In the genomic region with DNA sequence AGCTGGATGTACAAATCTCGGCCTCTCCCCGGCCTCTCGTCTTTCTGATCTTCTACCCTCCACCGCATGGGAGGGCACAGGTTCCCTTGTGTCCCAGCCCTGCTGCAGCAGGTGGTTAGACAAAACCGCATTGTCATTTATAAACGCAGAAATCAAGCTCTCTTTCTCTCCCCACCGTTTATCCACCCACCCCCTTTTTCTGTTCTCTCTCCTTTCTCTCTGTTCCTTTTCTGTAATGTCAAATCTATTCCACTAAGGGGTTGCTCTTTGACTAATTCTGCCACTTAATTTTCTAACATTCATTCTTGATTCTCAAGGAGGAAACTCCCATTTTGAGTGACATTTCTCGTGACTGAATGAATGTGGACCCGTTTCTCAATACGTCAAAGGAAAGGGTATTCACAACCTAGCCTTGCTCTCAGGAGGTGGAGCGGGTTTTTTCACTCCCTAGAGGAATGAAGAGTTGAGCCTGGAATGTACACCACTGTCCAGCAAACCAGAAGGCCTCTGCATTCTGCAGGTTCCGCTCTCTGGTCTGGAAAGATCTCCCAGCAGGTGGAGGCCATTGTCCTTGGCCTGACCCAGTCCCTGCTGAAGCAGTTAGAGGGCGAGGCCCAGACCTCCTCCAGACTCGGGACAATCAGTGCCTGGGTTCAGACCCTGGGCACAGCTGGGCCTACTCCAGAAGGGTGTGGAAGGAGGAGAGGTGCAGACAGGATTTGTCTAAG, we compare ENCODE assay signal across 8 cellular contexts.
DNase-seq lines count a peak whose midpoint lies in the region; ATAC-seq and TF ChIP-seq lines count a peak whose summit lies in the region.

No MANE protein-coding gene starts in this region.

- no peak overlapping the region for H2AK9ac ChIP-seq in IMR-90 (replicated peaks; ENCODE audit: low read depth, low read length, poor library complexity)

- POLR2A ChIA-PET in IMR-90 (lab: Charles Lee; ENCODE audit: unreplicated experiment), result no interaction called here

- H4K5ac ChIP-seq in IMR-90 (ENCODE audit: low read depth, low read length), result no peak overlapping the region

- ATAC-seq in GM21390 (IDR thresholded peaks at IDR 0.05; ENCODE audit: unreplicated experiment), result peak; percentile 67
- ATAC-seq in IMR-90 (ENCODE audit: low read depth), result no peak
- peak; percentile 24 for ATAC-seq in Right ventricle myocardium superior (ENCODE audit: poor library complexity)

- peak; percentile 51 for DNase-seq in GM13977 (ENCODE audit: low spot score)
- no peak for DNase-seq in IMR-90
- DNase-seq in Right ventricle myocardium superior, result no peak
- DNase-seq in DMS114 treated with DMSO at 0.1 percent for 48 hours (lab: John Stamatoyannopoulos, UW; ENCODE audit: unreplicated experiment), result no peak
- no peak for DNase-seq in NOMO-1 treated with dmso at 0.1 percent for 144 hours (lab: John Stamatoyannopoulos, UW; ENCODE audit: unreplicated experiment)
- DNase-seq in KBM-7, result no peak
- no peak for DNase-seq in NCI-H2227 (lab: John Stamatoyannopoulos, UW; ENCODE audit: unreplicated experiment)

- peaks cover 2% of the 10 kb centered on the region; the same call in 1 of the 2 replicates for H3K4me1 ChIP-seq in IMR-90 (ENCODE audit: control insufficient read depth, insufficient read depth, low read length)

- no peaks in the 10 kb centered on the region for H3K27me3 ChIP-seq in IMR-90 (ENCODE audit: control insufficient read depth, insufficient read depth, low read length)

- H3K27ac ChIP-seq in IMR-90 (ENCODE audit: insufficient read depth, low read length), result no peak overlapping the region

- CTCF ChIA-PET in IMR-90 (lab: Yijun Ruan, JAX), result interaction anchor here (0.6 to 1.3 kb wide), 4 partner anchors 22 to 248 kb away, joined by 3 to 4 read pairs (median 3); no protein-coding TSS in a partner anchor

- no peaks in the 10 kb centered on the region for H3K79me1 ChIP-seq in IMR-90 (ENCODE audit: low read depth in 1 of 2, low read length in 2 of 2)

- H2AK5ac ChIP-seq in IMR-90 (ENCODE audit: low read depth, low read length), result peak overlapping the region; percentile 33; the same call in 1 of the 2 replicates

- intact Hi-C loops in IMR-90 (cut with micrococcal nuclease), result no loop called here
- intact Hi-C loops in Right ventricle myocardium superior (cut with DNase I), result loop anchor here (10.0 kb wide), 2 partner anchors 96 to 186 kb away; partner anchors contain the start of gene IRF2

- no peak for TF ChIP-seq RAD21 in IMR-90 (IDR thresholded peaks at IDR 0.05; ENCODE audit: low read length)

- H3K4me2 ChIP-seq in IMR-90 (ENCODE audit: low read depth, low read length), result no peak overlapping the region

- no peak overlapping the region for H4K91ac ChIP-seq in IMR-90 (ENCODE audit: insufficient read depth, low read depth, low read length)

- no peak overlapping the region for H2BK120ac ChIP-seq in IMR-90 (ENCODE audit: low read depth, low read length)

- no TSS peak for BruUV-seq in IMR-90 (replicated peaks; lab: Mats Ljungman, UMichigan)

- in situ Hi-C loops in GM13977 (cut with MboI; ENCODE audit: low pct_unique_long_range_greater_than_20kb, low sequenced_read_pairs, unreplicated experiment) (no loop called here), IMR-90 (cut with MboI; ENCODE audit: low sequenced_read_pairs) (loop anchor here (5.0 kb wide), 1 partner anchor 189 kb away; no protein-coding TSS in a partner anchor), KBM-7 (cut with MboI; ENCODE audit: low pct_unique_long_range_greater_than_20kb, low sequenced_read_pairs) (no loop called here)

- peak overlapping the region; percentile 3 for H2AFZ ChIP-seq in IMR-90 (replicated peaks; ENCODE audit: low read length, poor library complexity)

- no peak overlapping the region for H3K9ac ChIP-seq in IMR-90 (ENCODE audit: low read depth, low read length)

- no peak overlapping the region for H3K4me3 ChIP-seq in IMR-90 (ENCODE audit: insufficient read depth, low read depth, low read length)

- no peak overlapping the region for H2BK5ac ChIP-seq in IMR-90 (ENCODE audit: low read depth, low read length, poor library complexity, severe bottlenecking)

- no peak overlapping the region for H3K56ac ChIP-seq in IMR-90 (ENCODE audit: extremely low read depth, insufficient read depth, low read length)

- no peak overlapping the region for H3K14ac ChIP-seq in IMR-90 (replicated peaks; ENCODE audit: low read depth, low read length)

- H2BK20ac ChIP-seq in IMR-90 (ENCODE audit: low read depth, low read length), result no peak overlapping the region

- WGBS in IMR-90 (ENCODE audit: extremely low coverage in 2 of 2, insufficient read length in 1 of 2), 2 experiments, result 73% methylated on average over 9 of the region's 14 CpGs; no CpG with 5 or more reads in 1 of the 2 experiments

- H2BK15ac ChIP-seq in IMR-90 (ENCODE audit: low read depth, low read length), result no peak overlapping the region

- H3K9me1 ChIP-seq in IMR-90 (ENCODE audit: insufficient read depth, low read length), result peaks cover 3% of the 10 kb centered on the region; the same call in 1 of the 2 replicates

- no peaks in the 10 kb centered on the region for H3K36me3 ChIP-seq in IMR-90 (ENCODE audit: control insufficient read depth, insufficient read depth, low read length)

- H3K4ac ChIP-seq in IMR-90 (ENCODE audit: low read depth, low read length), result no peak overlapping the region

- H3K23ac ChIP-seq in IMR-90 (ENCODE audit: low read depth, low read length), result no peak overlapping the region

- dilution Hi-C loops in IMR-90 (cut with HindIII; ENCODE audit: low sequenced_read_pairs, unreplicated experiment), result no loop called here

- H3K9me3 ChIP-seq in IMR-90 (ENCODE audit: control insufficient read depth, insufficient read depth, low read length), result no peaks in the 10 kb centered on the region

- H4K20me1 ChIP-seq in IMR-90 (ENCODE audit: insufficient read depth, low read length), result no peaks in the 10 kb centered on the region

- TF ChIP-seq CTCF in GM13977 (IDR thresholded peaks at IDR 0.05; ENCODE audit: extremely low read depth, insufficient read depth, missing control alignments) (no peak), IMR-90 (conservative IDR thresholded peaks at IDR 0.05; ENCODE audit: low read depth, low read length) (no peak)

- no peak overlapping the region for H3K18ac ChIP-seq in IMR-90 (ENCODE audit: low read depth, low read length)

- no peak for TF ChIP-seq POLR2A in IMR-90 (IDR thresholded peaks at IDR 0.05; ENCODE audit: low read depth, low read length)

- H4K8ac ChIP-seq in IMR-90 (ENCODE audit: low read depth in 2 of 2, low read length in 2 of 2), result no peak overlapping the region

TF ChIP-seq in IMR-90, 13 proteins besides CTCF, POLR2A, EP300 and RAD21:
- TF ChIP-seq NFE2L2 (IDR thresholded peaks at IDR 0.05; ENCODE audit: low read depth, low read length) (no peak), MAFK (IDR thresholded peaks at IDR 0.05; ENCODE audit: low read depth, low read length) (no peak), MXI1 (IDR thresholded peaks at IDR 0.05; ENCODE audit: borderline replicate concordance, low read depth, low read length) (no peak), SMC3 (IDR thresholded peaks at IDR 0.05; ENCODE audit: low read depth, low read length) (no peak), RCOR1 (IDR thresholded peaks at IDR 0.05; ENCODE audit: insufficient replicate concordance, low read length) (no peak), RFX5 (IDR thresholded peaks at IDR 0.05; ENCODE audit: low read depth, low read length) (no peak), CHD1 (IDR thresholded peaks at IDR 0.05; ENCODE audit: low read depth, low read length) (no peak), MAZ (IDR thresholded peaks at IDR 0.05; ENCODE audit: borderline replicate concordance, low read depth, low read length) (no peak), CEBPB (IDR thresholded peaks at IDR 0.05; ENCODE audit: low read depth, low read length) (no peak), ELK1 (IDR thresholded peaks at IDR 0.05; ENCODE audit: borderline replicate concordance, low read depth, low read length) (no peak), BHLHE40 (IDR thresholded peaks at IDR 0.05; ENCODE audit: low read depth, low read length) (no peak), FOS (IDR thresholded peaks at IDR 0.05; ENCODE audit: low read depth, low read length) (no peak)
- TF ChIP-seq, protein P1, sequence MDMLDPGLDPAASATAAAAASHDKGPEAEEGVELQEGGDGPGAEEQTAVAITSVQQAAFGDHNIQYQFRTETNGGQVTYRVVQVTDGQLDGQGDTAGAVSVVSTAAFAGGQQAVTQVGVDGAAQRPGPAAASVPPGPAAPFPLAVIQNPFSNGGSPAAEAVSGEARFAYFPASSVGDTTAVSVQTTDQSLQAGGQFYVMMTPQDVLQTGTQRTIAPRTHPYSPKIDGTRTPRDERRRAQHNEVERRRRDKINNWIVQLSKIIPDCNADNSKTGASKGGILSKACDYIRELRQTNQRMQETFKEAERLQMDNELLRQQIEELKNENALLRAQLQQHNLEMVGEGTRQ (IDR thresholded peaks at IDR 0.05; ENCODE audit: low read depth, low read length), result no peak
TF ChIP-seq in IMR-90: peak in this region for 0.
